ENCODE assay signal across 34 cellular contexts in the genomic region with DNA sequence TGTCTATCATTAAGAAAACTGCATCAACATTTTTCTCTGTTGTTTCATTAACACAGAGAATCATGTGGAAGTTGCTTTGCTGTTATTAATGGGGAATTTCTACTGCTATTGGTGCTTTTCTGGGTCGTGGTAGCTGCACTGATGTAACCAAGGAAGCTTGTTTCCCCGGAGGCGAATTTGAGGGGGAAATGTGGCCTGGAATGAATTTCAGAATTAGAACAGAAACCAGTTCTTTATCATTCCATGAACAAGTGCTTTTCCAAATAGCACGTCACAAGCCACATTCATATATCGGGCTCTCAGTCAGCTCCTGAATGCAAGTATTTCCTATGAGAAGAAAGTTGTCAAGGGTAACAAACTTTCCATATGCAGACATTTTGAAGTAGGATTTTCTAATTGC.
"Had no signal": no experiment of that assay in that cellular context is flagged by ENCODE, and none has a peak within 500 bp of the region (broad histone marks: within the 10 kb centered on the region; RNA-seq: fewer than 3 reads in every experiment).

No MANE protein-coding gene starts in this region.

- DNase-seq: activated B cell treated with CpG ODN at 0.5 μM for 24 hours; activated CD4-positive, alpha-beta T cell treated with anti-CD3 and anti-CD28 coated beads for 48 hours; activated CD4-positive, alpha-beta T cell treated with anti-CD3 and anti-CD28 coated beads, Interleukin-2, amount 50 U/mL, for 1 hour; activated CD4-positive, alpha-beta T cell treated with anti-CD3 and anti-CD28 coated beads, Interleukin-2, amount 50 U/mL, for 48 hours; activated CD8-positive, alpha-beta memory T cell treated with anti-CD3 and anti-CD28 coated beads, Interleukin-2, amount 10 ng/mL, durations not matched to agents 7 days and 5 days; activated CD8-positive, alpha-beta memory T cell treated with anti-CD3 and anti-CD28 coated beads, Interleukin-2, amount 50 U/mL, for 4 hours; activated CD8-positive, alpha-beta T cell treated with anti-CD3 and anti-CD28 coated beads, Interleukin-2, amount 10 ng/mL, durations not matched to agents 7 days and 5 days; activated effector memory CD4-positive, alpha-beta T cell treated with anti-CD3 and anti-CD28 coated beads, Interleukin-2, amount 50 U/mL, for 16 hours; activated naive CD4-positive, alpha-beta T cell treated with anti-CD3 and anti-CD28 coated beads for 36 hours; activated naive CD8-positive, alpha-beta T cell treated with anti-CD3 and anti-CD28 coated beads for 36 hours; activated naive CD8-positive, alpha-beta T cell treated with anti-CD3 and anti-CD28 coated beads, Interleukin-2, amount 50 U/mL, for 24 hours; activated T-cell treated with anti-CD3 and anti-CD28 coated beads, Interleukin-2, amount 50 U/mL, for 1 hour; activated T-cell treated with anti-CD3 and anti-CD28 coated beads, Interleukin-2, amount 50 U/mL, for 48 hours; adrenal gland; aorta; body of pancreas; caudate nucleus; cortex of kidney; dermis blood vessel endothelial cell; effector CD4-positive, alpha-beta T cell; effector memory CD8-positive, alpha-beta T cell; erythroblast; gastrocnemius medialis; glutamatergic neuron; heart left ventricle; T-helper 17 cell; T1000; WERI-Rb-1 had no signal

- ATAC-seq: activated CD4-positive, CD25-positive, alpha-beta regulatory T cell treated with anti-CD3 and anti-CD28 coated beads, Interleukin-2, amount 50 U/mL, for 24 hours; activated CD8-positive, alpha-beta memory T cell treated with anti-CD3 and anti-CD28 coated beads, Interleukin-2, amount 10 ng/mL, durations not matched to agents 7 days and 5 days; activated CD8-positive, alpha-beta T cell treated with anti-CD3 and anti-CD28 coated beads, Interleukin-2, amount 10 ng/mL, durations not matched to agents 7 days and 5 days; activated naive CD8-positive, alpha-beta T cell treated with anti-CD3 and anti-CD28 coated beads, Interleukin-2, amount 50 U/mL, for 24 hours; body of pancreas; effector memory CD8-positive, alpha-beta T cell; gastrocnemius medialis; heart left ventricle; T-helper 17 cell had no signal

- H3K27ac Mint-ChIP-seq: activated B cell treated with CpG ODN at 0.5 μM for 24 hours; activated CD8-positive, alpha-beta memory T cell treated with anti-CD3 and anti-CD28 coated beads, Interleukin-2, amount 10 ng/mL, durations not matched to agents 7 days and 5 days; activated CD8-positive, alpha-beta T cell treated with anti-CD3 and anti-CD28 coated beads, Interleukin-2, amount 10 ng/mL, durations not matched to agents 7 days and 5 days; activated naive CD4-positive, alpha-beta T cell treated with anti-CD3 and anti-CD28 coated beads for 36 hours; activated naive CD4-positive, alpha-beta T cell treated with anti-CD3 and anti-CD28 coated beads, Interleukin-2, amount 50 U/mL, for 24 hours; activated naive CD8-positive, alpha-beta T cell treated with anti-CD3 and anti-CD28 coated beads for 36 hours; activated naive CD8-positive, alpha-beta T cell treated with anti-CD3 and anti-CD28 coated beads, Interleukin-2, amount 50 U/mL, for 24 hours; activated T-helper 1 cell treated with anti-CD3 and anti-CD28 coated beads, Interleukin-12 subunit alpha, Interleukin-12 subunit beta, Interleukin-2, Interleukin-4 antibody, amounts not matched to agents 30 ng/mL and 10 ng/mL and 1 ng/mL, durations not matched to agents 14 hours and 24 hours and 36 hours; activated T-helper 2 cell treated with anti-CD3 and anti-CD28 coated beads, Interferon-gamma antibody, Interleukin-2, Interleukin-4, amounts not matched to agents 10 μg/mL and 5 μg/mL and 100 μg/mL, durations not matched to agents 14 hours and 24 hours and 36 hours; effector memory CD8-positive, alpha-beta T cell; T-helper 17 cell; T-helper 2 cell treated with Interferon-gamma antibody and Interleukin-4, amounts not matched to agents 5 μg/mL and 100 μg/mL, for 36 hours had no signal

- H3K36me3 Mint-ChIP-seq: activated CD8-positive, alpha-beta memory T cell treated with anti-CD3 and anti-CD28 coated beads, Interleukin-2, amount 10 ng/mL, durations not matched to agents 7 days and 5 days; activated naive CD4-positive, alpha-beta T cell treated with anti-CD3 and anti-CD28 coated beads, Interleukin-2, amount 50 U/mL, for 24 hours; activated naive CD8-positive, alpha-beta T cell treated with anti-CD3 and anti-CD28 coated beads for 36 hours had no signal

- H3K27me3 Mint-ChIP-seq: activated B cell treated with CpG ODN at 0.5 μM for 24 hours; activated CD8-positive, alpha-beta memory T cell treated with anti-CD3 and anti-CD28 coated beads, Interleukin-2, amount 10 ng/mL, durations not matched to agents 7 days and 5 days; activated naive CD4-positive, alpha-beta T cell treated with anti-CD3 and anti-CD28 coated beads, Interleukin-2, amount 50 U/mL, for 24 hours; activated naive CD8-positive, alpha-beta T cell treated with anti-CD3 and anti-CD28 coated beads for 36 hours; activated naive CD8-positive, alpha-beta T cell treated with anti-CD3 and anti-CD28 coated beads, Interleukin-2, amount 50 U/mL, for 24 hours; effector memory CD8-positive, alpha-beta T cell; T-helper 17 cell had no signal

- H3K4me1 ChIP-seq: adrenal gland, body of pancreas, esophagus muscularis mucosa, gastrocnemius medialis, heart left ventricle had no signal

- H3K27me3 ChIP-seq: adrenal gland, body of pancreas, esophagus muscularis mucosa, gastrocnemius medialis, heart left ventricle had no signal

- H3K4me3 Mint-ChIP-seq: activated B cell treated with CpG ODN at 0.5 μM for 24 hours; activated CD8-positive, alpha-beta memory T cell treated with anti-CD3 and anti-CD28 coated beads, Interleukin-2, amount 10 ng/mL, durations not matched to agents 7 days and 5 days; activated CD8-positive, alpha-beta T cell treated with anti-CD3 and anti-CD28 coated beads, Interleukin-2, amount 10 ng/mL, durations not matched to agents 7 days and 5 days; activated naive CD4-positive, alpha-beta T cell treated with anti-CD3 and anti-CD28 coated beads for 36 hours; activated naive CD4-positive, alpha-beta T cell treated with anti-CD3 and anti-CD28 coated beads, Interleukin-2, amount 50 U/mL, for 24 hours; activated naive CD8-positive, alpha-beta T cell treated with anti-CD3 and anti-CD28 coated beads for 36 hours; activated naive CD8-positive, alpha-beta T cell treated with anti-CD3 and anti-CD28 coated beads, Interleukin-2, amount 50 U/mL, for 24 hours; activated T-helper 1 cell treated with anti-CD3 and anti-CD28 coated beads, Interleukin-12 subunit alpha, Interleukin-12 subunit beta, Interleukin-2, Interleukin-4 antibody, amounts not matched to agents 30 ng/mL and 10 ng/mL and 1 ng/mL, durations not matched to agents 14 hours and 24 hours and 36 hours; effector memory CD8-positive, alpha-beta T cell; T-helper 17 cell; T-helper 2 cell treated with Interferon-gamma antibody and Interleukin-4, amounts not matched to agents 5 μg/mL and 100 μg/mL, for 36 hours had no signal

- H3K4me1 Mint-ChIP-seq: activated B cell treated with CpG ODN at 0.5 μM for 24 hours; activated CD8-positive, alpha-beta memory T cell treated with anti-CD3 and anti-CD28 coated beads, Interleukin-2, amount 10 ng/mL, durations not matched to agents 7 days and 5 days; activated naive CD4-positive, alpha-beta T cell treated with anti-CD3 and anti-CD28 coated beads, Interleukin-2, amount 50 U/mL, for 24 hours; activated naive CD8-positive, alpha-beta T cell treated with anti-CD3 and anti-CD28 coated beads for 36 hours; activated naive CD8-positive, alpha-beta T cell treated with anti-CD3 and anti-CD28 coated beads, Interleukin-2, amount 50 U/mL, for 24 hours; T-helper 17 cell had no signal

- H3K36me3 ChIP-seq: adrenal gland, esophagus muscularis mucosa, gastrocnemius medialis, heart left ventricle, WERI-Rb-1 had no signal

- H3K9me3 Mint-ChIP-seq: activated naive CD4-positive, alpha-beta T cell treated with anti-CD3 and anti-CD28 coated beads, Interleukin-2, amount 50 U/mL, for 24 hours; activated naive CD8-positive, alpha-beta T cell treated with anti-CD3 and anti-CD28 coated beads for 36 hours; effector memory CD8-positive, alpha-beta T cell had no signal

- H3K27ac ChIP-seq: adrenal gland, body of pancreas, esophagus muscularis mucosa, gastrocnemius medialis, heart left ventricle, WERI-Rb-1 had no signal

- H3K4me3 ChIP-seq: adrenal gland, body of pancreas, esophagus muscularis mucosa, gastrocnemius medialis, heart left ventricle had no signal

- H3K9me3 ChIP-seq: adrenal gland, body of pancreas, esophagus muscularis mucosa, gastrocnemius medialis had no signal
